In the genomic region with DNA sequence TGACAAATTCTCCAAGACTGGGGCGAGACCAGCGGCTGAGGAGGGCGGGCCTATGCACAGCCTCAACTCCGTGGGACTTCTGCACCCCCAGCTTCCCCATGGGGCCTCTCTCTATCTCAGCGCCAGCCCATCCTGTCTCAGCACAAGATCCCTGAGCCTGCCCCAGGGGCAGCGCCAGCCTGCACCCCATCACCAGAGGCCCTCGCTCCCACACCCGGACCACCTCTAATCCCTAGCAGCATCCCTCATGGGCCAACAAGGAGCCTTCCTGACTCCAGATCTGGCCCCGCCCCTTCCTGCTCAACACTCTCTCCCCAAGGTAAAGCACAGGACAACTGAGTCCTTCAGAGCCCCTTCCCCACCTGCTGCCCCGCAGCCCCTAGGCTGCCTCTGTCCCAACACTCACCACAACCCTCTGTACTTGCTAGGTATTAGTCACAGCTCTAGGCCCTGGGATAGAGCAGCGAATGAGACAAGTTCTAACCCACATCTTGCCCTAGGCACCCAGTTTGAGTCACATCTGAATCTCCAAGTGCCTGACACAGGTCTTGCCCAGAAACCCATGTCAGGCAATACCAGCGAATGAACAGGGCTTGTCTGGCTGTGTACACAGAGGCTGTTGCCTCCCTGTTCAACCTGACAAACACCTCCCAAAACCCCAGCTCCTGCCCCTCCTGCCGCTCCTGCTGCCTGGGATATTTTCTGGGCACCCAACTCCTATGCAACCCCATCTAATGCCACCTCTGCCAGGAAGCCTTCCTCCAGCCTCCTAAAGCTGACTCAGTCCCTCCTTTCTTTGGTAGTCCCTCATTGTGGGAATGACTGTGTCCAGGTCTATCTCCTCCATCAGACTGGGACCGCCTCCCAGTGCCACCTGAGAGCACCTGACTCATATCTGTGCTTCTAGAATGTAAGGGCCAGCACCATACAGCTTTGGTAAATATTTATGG, we compare ENCODE assay signal across 12 cellular contexts. TPM values are rescaled to one million over a fixed set of nuclear protein-coding genes. Genes with fewer than 3 reads are reported as not detected.
DNase-seq lines count a peak whose midpoint lies in the region; ATAC-seq, FAIRE-seq and TF ChIP-seq lines count a peak whose summit lies in the region.
"Had no signal": no experiment of that assay in that cellular context is flagged by ENCODE, and none has a peak within 500 bp of the region (broad histone marks: within the 10 kb centered on the region; RNA-seq: fewer than 3 reads in every experiment).

No MANE protein-coding gene starts in this region.

- intact Hi-C loops in activated CD4-positive, alpha-beta T cell treated with anti-CD3 and anti-CD28 coated beads for 36 hours (cut with DNase I, micrococcal nuclease): loop anchor here (1.0 to 5.0 kb wide), 3 partner anchors 16 to 59 kb away; a partner anchor contains a TSS
- intact Hi-C loops in activated T-helper 2 cell treated with anti-CD3 and anti-CD28 coated beads, Interferon-gamma antibody, Interleukin-2, Interleukin-4, amounts not matched to agents 10 μg/mL and 5 μg/mL and 100 μg/mL, durations not matched to agents 14 hours and 24 hours and 36 hours (cut with micrococcal nuclease): no loop called here

- DNase-seq in activated CD4-positive, alpha-beta T cell treated with anti-CD3 and anti-CD28 coated beads for 36 hours: peak; percentile 73
- no peak for DNase-seq in activated CD4-positive, alpha-beta T cell treated with anti-CD3 and anti-CD28 coated beads, Interleukin-2, amount 50 U/mL, for 4 hours
- peak; percentile 67 for DNase-seq in HFFc6
- no peak for DNase-seq in activated T-helper 2 cell treated with anti-CD3 and anti-CD28 coated beads, Interferon-gamma antibody, Interleukin-2, Interleukin-4, amounts not matched to agents 10 μg/mL and 5 μg/mL and 100 μg/mL, durations not matched to agents 14 hours and 24 hours and 36 hours (ENCODE audit: low spot score)
- DNase-seq in small intestine: peak; percentile 17
- no peak for DNase-seq in NCI-H2227 (lab: John Stamatoyannopoulos, UW; ENCODE audit: unreplicated experiment)
- no peak for DNase-seq in DMS 273 (lab: John Stamatoyannopoulos, UW; ENCODE audit: unreplicated experiment)
- no peak for DNase-seq in NCI-H1436 (lab: John Stamatoyannopoulos, UW)
- DNase-seq: AML-193; stimulated activated naive CD4-positive, alpha-beta T cell had no signal

- peak; percentile 96 for ATAC-seq in activated CD4-positive, alpha-beta T cell treated with anti-CD3 and anti-CD28 coated beads for 36 hours
- ATAC-seq: sciatic nerve had no signal

- H3K4me3 Mint-ChIP-seq in activated CD4-positive, alpha-beta T cell treated with anti-CD3 and anti-CD28 coated beads for 36 hours: no peak overlapping the region
- no peak overlapping the region; the same call in 1 of the 2 replicates for H3K4me3 Mint-ChIP-seq in HFFc6
- H3K4me3 Mint-ChIP-seq in activated T-helper 2 cell treated with anti-CD3 and anti-CD28 coated beads, Interferon-gamma antibody, Interleukin-2, Interleukin-4, amounts not matched to agents 10 μg/mL and 5 μg/mL and 100 μg/mL, durations not matched to agents 14 hours and 24 hours and 36 hours (ENCODE audit: low read depth): no peak overlapping the region

- H3K27ac ChIP-seq in small intestine (ENCODE audit: low read depth in 1 of 2, low read length in 1 of 2): no peak overlapping the region

- H3K9me3 ChIP-seq in small intestine (ENCODE audit: control insufficient read depth, low read depth): no peaks in the 10 kb centered on the region

- H3K36me3 Mint-ChIP-seq in activated CD4-positive, alpha-beta T cell treated with anti-CD3 and anti-CD28 coated beads for 36 hours (ENCODE audit: low read depth): no peaks in the 10 kb centered on the region
- H3K36me3 Mint-ChIP-seq in HFFc6 (ENCODE audit: low read depth): no peaks in the 10 kb centered on the region
- no peaks in the 10 kb centered on the region for H3K36me3 Mint-ChIP-seq in activated T-helper 2 cell treated with anti-CD3 and anti-CD28 coated beads, Interferon-gamma antibody, Interleukin-2, Interleukin-4, amounts not matched to agents 10 μg/mL and 5 μg/mL and 100 μg/mL, durations not matched to agents 14 hours and 24 hours and 36 hours (ENCODE audit: low read depth)

- POLR2A ChIA-PET in activated CD4-positive, alpha-beta T cell treated with anti-CD3 and anti-CD28 coated beads for 36 hours (lab: Charles Lee): interaction anchor here (0.5 to 1.1 kb wide), 3 partner anchors 17 to 209 kb away, joined by 3 to 4 read pairs (median 3); no protein-coding TSS in a partner anchor

- H3K27ac Mint-ChIP-seq in activated CD4-positive, alpha-beta T cell treated with anti-CD3 and anti-CD28 coated beads for 36 hours: peak overlapping the region; percentile 81
- H3K27ac Mint-ChIP-seq in HFFc6: no peak overlapping the region
- peak overlapping the region; percentile 73 for H3K27ac Mint-ChIP-seq in activated T-helper 2 cell treated with anti-CD3 and anti-CD28 coated beads, Interferon-gamma antibody, Interleukin-2, Interleukin-4, amounts not matched to agents 10 μg/mL and 5 μg/mL and 100 μg/mL, durations not matched to agents 14 hours and 24 hours and 36 hours

- 87 to 91% (median 88%) methylated on average over 14 of the region's 14 CpGs for WGBS in small intestine, 3 donors

- peaks cover 0 to 4% of the 10 kb centered on the region in 2 donors for H3K4me1 ChIP-seq in small intestine (ENCODE audit: control insufficient read depth in 2 of 2, insufficient read depth in 1 of 2, low read depth in 1 of 2, low read length in 1 of 2)

- peaks cover 2% of the 10 kb centered on the region for H3K27me3 Mint-ChIP-seq in activated CD4-positive, alpha-beta T cell treated with anti-CD3 and anti-CD28 coated beads for 36 hours
- peaks cover 24% of the 10 kb centered on the region for H3K27me3 Mint-ChIP-seq in HFFc6 (ENCODE audit: insufficient read depth)
- no peaks in the 10 kb centered on the region for H3K27me3 Mint-ChIP-seq in activated T-helper 2 cell treated with anti-CD3 and anti-CD28 coated beads, Interferon-gamma antibody, Interleukin-2, Interleukin-4, amounts not matched to agents 10 μg/mL and 5 μg/mL and 100 μg/mL, durations not matched to agents 14 hours and 24 hours and 36 hours (ENCODE audit: low read depth)

- no peak for TF ChIP-seq CTCF in HFFc6 (IDR thresholded peaks at IDR 0.05)

- no peaks in the 10 kb centered on the region for H3K27me3 ChIP-seq in small intestine (ENCODE audit: control insufficient read depth in 2 of 2, insufficient read depth in 2 of 2, low read length in 2 of 2)

- FAIRE-seq in small intestine (lab: Jason Lieb, UNC): no peak

- peaks cover 21% of the 10 kb centered on the region for H3K4me1 Mint-ChIP-seq in activated CD4-positive, alpha-beta T cell treated with anti-CD3 and anti-CD28 coated beads for 36 hours
- peaks cover 14% of the 10 kb centered on the region for H3K4me1 Mint-ChIP-seq in HFFc6 (ENCODE audit: low read depth)
- H3K4me1 Mint-ChIP-seq in activated T-helper 2 cell treated with anti-CD3 and anti-CD28 coated beads, Interferon-gamma antibody, Interleukin-2, Interleukin-4, amounts not matched to agents 10 μg/mL and 5 μg/mL and 100 μg/mL, durations not matched to agents 14 hours and 24 hours and 36 hours (ENCODE audit: low read depth): peaks cover 14% of the 10 kb centered on the region

- H3K36me3 ChIP-seq in small intestine (ENCODE audit: control insufficient read depth in 2 of 2, insufficient read depth in 2 of 2, low read length in 2 of 2): no peaks in the 10 kb centered on the region

- CTCF ChIA-PET in activated CD4-positive, alpha-beta T cell treated with anti-CD3 and anti-CD28 coated beads for 36 hours (lab: Charles Lee): interaction anchor here (1.0 to 4.9 kb wide), 3 partner anchors 17 to 34 kb away, joined by 3 to 20 read pairs (median 5); no protein-coding TSS in a partner anchor

- H3K9me3 Mint-ChIP-seq in activated CD4-positive, alpha-beta T cell treated with anti-CD3 and anti-CD28 coated beads for 36 hours (ENCODE audit: low read depth): no peaks in the 10 kb centered on the region
- no peaks in the 10 kb centered on the region for H3K9me3 Mint-ChIP-seq in HFFc6
- no peaks in the 10 kb centered on the region for H3K9me3 Mint-ChIP-seq in activated T-helper 2 cell treated with anti-CD3 and anti-CD28 coated beads, Interferon-gamma antibody, Interleukin-2, Interleukin-4, amounts not matched to agents 10 μg/mL and 5 μg/mL and 100 μg/mL, durations not matched to agents 14 hours and 24 hours and 36 hours

- H3K4me3 ChIP-seq in small intestine (ENCODE audit: low read depth in 1 of 2, low read length in 2 of 2): no peak overlapping the region

RNA-seq across cellular contexts. Expression of a gene that starts 18.6 kb away (rescaled TPM):
- 1 to 10 TPM; 1.6 to 1.7 TPM for total RNA-seq in activated CD4-positive, alpha-beta T cell treated with anti-CD3 and anti-CD28 coated beads for 36 hours
- total RNA-seq in HFFc6 (2021; fragmentation: NEBNext Ultra II Directional; extraction: Animal tissue kit (Norgen Biotek cat#: 25700)): under 1 TPM in 5 of 6 experiments, not detected in 1; 0.07 to 0.19 (median 0.13) TPM
- total RNA-seq in activated T-helper 2 cell treated with anti-CD3 and anti-CD28 coated beads, Interferon-gamma antibody, Interleukin-2, Interleukin-4, amounts not matched to agents 10 μg/mL and 5 μg/mL and 100 μg/mL, durations not matched to agents 14 hours and 24 hours and 36 hours: 2.4 and 3.3 TPM in 2 replicates
- 1 to 10 TPM in 1 of 3 donors, under 1 TPM in 1, not detected in 1; 0.27 to 1.6 TPM for polyA plus RNA-seq in small intestine
- total RNA-seq: SK-MEL-5 had no signal

RNA-seq across cellular contexts. Expression of a gene that starts 24.5 kb away (rescaled TPM):
- total RNA-seq in activated CD4-positive, alpha-beta T cell treated with anti-CD3 and anti-CD28 coated beads for 36 hours: 10 to 100 TPM; 10.7 to 14.8 TPM
- total RNA-seq in HFFc6 (2021; fragmentation: NEBNext Ultra II Directional; extraction: Animal tissue kit (Norgen Biotek cat#: 25700)): 10 to 100 TPM; 14.0 to 16.5 (median 15.1) TPM
- 15.7 and 16.6 TPM in 2 replicates for total RNA-seq in activated T-helper 2 cell treated with anti-CD3 and anti-CD28 coated beads, Interferon-gamma antibody, Interleukin-2, Interleukin-4, amounts not matched to agents 10 μg/mL and 5 μg/mL and 100 μg/mL, durations not matched to agents 14 hours and 24 hours and 36 hours
- 1 to 10 TPM; 4.5 to 8.4 (median 6.5) TPM for polyA plus RNA-seq in small intestine

RNA-seq across cellular contexts. Expression of a gene that starts 57.4 kb away (rescaled TPM):
- total RNA-seq in activated CD4-positive, alpha-beta T cell treated with anti-CD3 and anti-CD28 coated beads for 36 hours: 1 to 10 TPM; 1.8 TPM
- under 1 TPM in 4 of 6 experiments, not detected in 2; 0.10 to 0.66 (median 0.33) TPM for total RNA-seq in HFFc6 (2021; fragmentation: NEBNext Ultra II Directional; extraction: Animal tissue kit (Norgen Biotek cat#: 25700))
- 0.97 and 1.7 TPM in 2 replicates for total RNA-seq in activated T-helper 2 cell treated with anti-CD3 and anti-CD28 coated beads, Interferon-gamma antibody, Interleukin-2, Interleukin-4, amounts not matched to agents 10 μg/mL and 5 μg/mL and 100 μg/mL, durations not matched to agents 14 hours and 24 hours and 36 hours
- polyA plus RNA-seq in small intestine: 1 to 10 TPM in 1 of 3 donors, under 1 TPM in 1, not detected in 1; 0.81 to 4.3 TPM

Comparison
In these comparisons a context has a peak if more than half of its experiments do, and no peak if none do; other contexts are left out.
1. DNase-seq: peak in activated CD4-positive, alpha-beta T cell treated with anti-CD3 and anti-CD28 coated beads for 36 hours (single experiment), HFFc6 (single experiment) and small intestine (single experiment); none in activated CD4-positive, alpha-beta T cell treated with anti-CD3 and anti-CD28 coated beads, Interleukin-2, amount 50 U/mL, for 4 hours (0 of 2), activated T-helper 2 cell treated with anti-CD3 and anti-CD28 coated beads, Interferon-gamma antibody, Interleukin-2, Interleukin-4, amounts not matched to agents 10 μg/mL and 5 μg/mL and 100 μg/mL, durations not matched to agents 14 hours and 24 hours and 36 hours (single experiment), NCI-H2227 (single experiment), DMS 273 (single experiment) and NCI-H1436 (single experiment).